8 cellular contexts compared by ENCODE assay signal in the genomic region with DNA sequence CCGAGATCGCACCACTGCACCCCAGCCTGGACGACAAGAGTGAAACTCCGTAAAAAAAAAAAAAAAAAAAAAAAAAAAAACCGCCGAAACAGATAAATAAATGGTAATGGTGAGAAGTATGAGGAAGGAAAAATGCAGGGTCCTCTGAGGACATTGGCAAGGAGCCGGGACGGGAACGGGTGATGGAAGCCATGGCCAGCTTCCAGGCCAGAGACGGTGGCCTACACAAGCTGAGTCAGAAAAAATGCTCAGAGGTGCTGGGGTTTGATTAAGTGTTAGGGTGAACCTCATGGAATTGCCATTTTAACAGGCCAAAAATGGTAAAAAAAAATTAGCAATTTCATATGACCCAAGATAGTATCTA. TPM values are rescaled to one million over a fixed set of nuclear protein-coding genes. Genes with fewer than 3 reads are reported as not detected.
DNase-seq lines count a peak whose midpoint lies in the region; ATAC-seq and TF ChIP-seq lines count a peak whose summit lies in the region.

No MANE protein-coding gene starts in this region.

- no peak for TF ChIP-seq EP300 in upper lobe of left lung (IDR thresholded peaks at IDR 0.05)

- in situ Hi-C loops in G401 (cut with HindIII; ENCODE audit: low sequenced_read_pairs), result no loop called here

- H3K27ac ChIP-seq in colonic mucosa, result peak overlapping the region; percentile 79
- H3K27ac ChIP-seq in upper lobe of left lung, result peak overlapping the region; percentile 91 to 96 (median 92)

- intact Hi-C loops in colonic mucosa (cut with DNase I), result no loop called here

- peak; percentile 49 to 63 for ATAC-seq in upper lobe of left lung (ENCODE audit: low FRiP score in 2 of 2)
- ATAC-seq in HG02588 (IDR thresholded peaks at IDR 0.05; ENCODE audit: unreplicated experiment), result no peak

- TF ChIP-seq CTCF in colonic mucosa (IDR thresholded peaks at IDR 0.05) (no peak), upper lobe of left lung (IDR thresholded peaks at IDR 0.05) (no peak)

- H3K9me3 ChIP-seq in colonic mucosa, result no peaks in the 10 kb centered on the region
- no peaks in the 10 kb centered on the region for H3K9me3 ChIP-seq in upper lobe of left lung

- H3K4me3 ChIP-seq in colonic mucosa (peak overlapping the region; percentile 69), upper lobe of left lung (peak overlapping the region; percentile 66 to 88 (median 78))

- 1 to 7% methylated on average over 9 to 10 of the region's 10 CpGs for WGBS in upper lobe of left lung, 2 donors

- H3K9ac ChIP-seq in colonic mucosa (ENCODE audit: low read depth in 2 of 2, low read length in 2 of 2), result peak overlapping the region; percentile 81 to 83

- no peaks in the 10 kb centered on the region for H3K36me3 ChIP-seq in colonic mucosa
- no peaks in the 10 kb centered on the region for H3K36me3 ChIP-seq in upper lobe of left lung

- DNase-seq in G401 (ENCODE audit: low spot score) (peak; percentile 20), NCI-H69 (lab: John Stamatoyannopoulos, UW) (peak; percentile 36), colonic mucosa (peak; percentile 64), lung microvascular endothelial cell (ENCODE audit: low read depth in 2 of 2) (peak; percentile 72 to 82), upper lobe of left lung (peak in 1 of 2 donors; percentile 62), NCI-H2081 treated with DMSO at 0.1 percent for 48 hours (lab: John Stamatoyannopoulos, UW) (no peak), NCI-H2081 (lab: John Stamatoyannopoulos, UW) (no peak)

- no peaks in the 10 kb centered on the region for H3K27me3 ChIP-seq in colonic mucosa
- H3K27me3 ChIP-seq in upper lobe of left lung, result no peaks in the 10 kb centered on the region

- no peak for TF ChIP-seq POLR2A in upper lobe of left lung (IDR thresholded peaks at IDR 0.05)

- no peaks in the 10 kb centered on the region for H3K4me1 ChIP-seq in colonic mucosa
- peaks cover 27 to 47% (median 38%) of the 10 kb centered on the region in 4 donors for H3K4me1 ChIP-seq in upper lobe of left lung

RNA-seq across cellular contexts. Expression of gene ZSWIM4, which starts 0.9 kb away (rescaled TPM):
- total RNA-seq in G401 (2014; rRNA removed; shearing (Covaris generic)), result 5.2 and 8.1 TPM in 2 replicates
- total RNA-seq in colonic mucosa, result 1 to 10 TPM; 2.9 to 4.3 TPM
- 7.8 and 11.3 TPM in 2 replicates for total RNA-seq in lung microvascular endothelial cell
- 10 to 100 TPM in 4 of 6 donors, 1 to 10 TPM in 2; 7.3 to 22.6 (median 10.1) TPM for total RNA-seq in upper lobe of left lung

RNA-seq across cellular contexts. Expression of gene C19orf53, which starts 20.1 kb away (rescaled TPM):
- 132 and 158 TPM in 2 replicates for total RNA-seq in G401 (2014; rRNA removed; shearing (Covaris generic))
- total RNA-seq in colonic mucosa, result 10 to 100 TPM; 48.5 to 82.6 TPM
- total RNA-seq in lung microvascular endothelial cell, result 37.5 and 46.2 TPM in 2 replicates
- total RNA-seq in upper lobe of left lung, result 100 to 1,000 TPM in 3 of 6 donors, 10 to 100 TPM in 2, 1 to 10 TPM in 1; 9.4 to 158 (median 96.5) TPM

RNA-seq across cellular contexts. Expression of gene MRI1, which starts 30.0 kb away (rescaled TPM):
- 9.0 and 15.3 TPM in 2 replicates for total RNA-seq in G401 (2014; rRNA removed; shearing (Covaris generic))
- 10 to 100 TPM; 19.5 to 26.7 TPM for total RNA-seq in colonic mucosa
- 17.0 and 22.4 TPM in 2 replicates for total RNA-seq in lung microvascular endothelial cell
- total RNA-seq in upper lobe of left lung, result 100 to 1,000 TPM in 2 of 6 donors, 10 to 100 TPM in 4; 29.4 to 155 (median 42.3) TPM

Comparison
In these comparisons a context has a peak if more than half of its experiments do, and no peak if none do; other contexts are left out.
1. DNase-seq: peak in G401 (single experiment), NCI-H69 (single experiment), colonic mucosa (single experiment) and lung microvascular endothelial cell (2 of 2); none in NCI-H2081 treated with DMSO at 0.1 percent for 48 hours (single experiment) and NCI-H2081 (0 of 2).